19 cellular contexts compared by ENCODE assay signal in the genomic region with DNA sequence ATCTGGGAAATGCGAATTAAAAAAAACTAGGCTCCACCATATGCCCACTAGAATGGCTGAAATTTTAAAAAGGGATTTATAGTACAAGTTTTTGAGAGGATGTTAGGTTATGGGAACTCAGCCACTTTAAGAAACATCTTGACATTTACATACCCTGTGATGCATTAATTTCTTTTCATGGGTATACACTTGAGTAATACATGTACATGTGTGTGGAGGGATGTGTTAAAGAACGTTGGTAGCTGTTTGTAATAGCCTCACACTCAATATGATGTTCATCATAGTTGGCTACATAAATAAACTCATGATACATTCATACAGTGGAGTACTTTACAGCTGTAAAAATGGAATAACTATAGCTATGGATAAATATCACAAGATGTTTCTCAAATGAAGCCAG.
"Had no signal": no experiment of that assay in that cellular context is flagged by ENCODE, and none has a peak within 500 bp of the region (broad histone marks: within the 10 kb centered on the region; RNA-seq: fewer than 3 reads in every experiment).

No MANE protein-coding gene starts in this region.

- H3K36me3 ChIP-seq: prostate gland, right lobe of liver had no signal

- H3K27ac Mint-ChIP-seq: activated naive CD8-positive, alpha-beta T cell treated with anti-CD3 and anti-CD28 coated beads, Interleukin-2, amount 10 ng/mL, durations not matched to agents 7 days and 5 days; activated T-helper 2 cell treated with anti-CD3 and anti-CD28 coated beads, Interferon-gamma antibody, Interleukin-2, Interleukin-4, amounts not matched to agents 10 μg/mL and 5 μg/mL and 100 μg/mL, durations not matched to agents 14 hours and 24 hours and 36 hours; natural killer cell; T-cell had no signal

- H3K27ac ChIP-seq: prostate gland, right lobe of liver, spleen, VCaP had no signal

- DNase-seq: activated naive CD8-positive, alpha-beta T cell treated with anti-CD3 and anti-CD28 coated beads, Interleukin-2, amount 10 ng/mL, durations not matched to agents 7 days and 5 days; aorta; esophagus squamous epithelium; foreskin fibroblast; head of caudate nucleus; left cardiac atrium; mucosa of descending colon; natural killer cell; right lobe of liver; spleen; stimulated activated CD4-positive, alpha-beta T cell treated with anti-CD3 and anti-CD28 coated beads, Interleukin-2, amount 100 ng/mL, for 24 hours; T-cell; T1000 had no signal

- H3K4me1 ChIP-seq: prostate gland had no signal

- H3K9me3 ChIP-seq: esophagus squamous epithelium, mucosa of descending colon, prostate gland, right lobe of liver, spleen had no signal

- FAIRE-seq: bronchial epithelial cell, colon, urothelium cell line had no signal

- H3K4me3 ChIP-seq: esophagus squamous epithelium, mucosa of descending colon, prostate gland, right lobe of liver, spleen had no signal

- H3K9me3 Mint-ChIP-seq: activated T-helper 2 cell treated with anti-CD3 and anti-CD28 coated beads, Interferon-gamma antibody, Interleukin-2, Interleukin-4, amounts not matched to agents 10 μg/mL and 5 μg/mL and 100 μg/mL, durations not matched to agents 14 hours and 24 hours and 36 hours; natural killer cell; T-cell had no signal

- ATAC-seq: left cardiac atrium, mucosa of descending colon, natural killer cell, right lobe of liver, T-cell had no signal

- H3K27me3 ChIP-seq: esophagus squamous epithelium, right lobe of liver, spleen had no signal

- H3K36me3 Mint-ChIP-seq: natural killer cell had no signal
